In the genomic region with DNA sequence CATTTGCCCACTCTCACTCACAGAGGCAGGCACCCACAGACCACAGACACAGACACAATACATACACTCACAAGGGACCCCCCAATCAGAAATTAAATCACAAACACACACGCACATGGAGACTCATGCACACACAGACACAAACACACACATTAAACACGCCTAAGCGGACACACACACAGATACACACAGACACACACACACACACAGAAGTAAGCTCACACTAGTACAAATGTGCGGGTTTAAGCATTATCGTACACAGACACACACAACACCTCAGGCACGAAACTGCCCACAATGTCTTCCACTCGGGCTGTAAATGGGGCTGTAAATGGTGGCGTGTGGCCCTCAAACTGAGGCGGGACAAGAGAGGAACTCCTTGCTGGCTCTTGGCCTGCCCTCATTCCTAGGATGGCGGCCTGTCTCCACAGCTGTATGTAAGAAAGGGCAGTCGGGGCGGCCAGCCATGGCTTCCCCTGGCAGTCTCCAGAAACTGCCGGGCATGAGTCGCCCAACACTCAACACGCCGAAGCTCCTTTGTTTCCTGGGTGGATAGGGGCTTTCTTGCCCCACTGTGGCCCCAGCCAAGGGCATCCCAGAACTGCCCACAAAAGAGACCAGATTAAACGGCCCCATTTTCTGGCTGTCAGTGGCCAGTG, we compare ENCODE assay signal across 13 cellular contexts. TPM values are rescaled to one million over a fixed set of nuclear protein-coding genes. Genes with fewer than 3 reads are reported as not detected.
DNase-seq lines count a peak whose midpoint lies in the region; FAIRE-seq and TF ChIP-seq lines count a peak whose summit lies in the region.
"Had no signal": no experiment of that assay in that cellular context is flagged by ENCODE, and none has a peak within 500 bp of the region (broad histone marks: within the 10 kb centered on the region; RNA-seq: fewer than 3 reads in every experiment).

No MANE protein-coding gene starts in this region.

- H3K4ac ChIP-seq in mesenchymal stem cell (ENCODE audit: low read depth in 1 of 2, low read length in 2 of 2): no peak overlapping the region

- H3K18ac ChIP-seq in mesenchymal stem cell (ENCODE audit: low read depth in 1 of 2, low read length in 2 of 2): no peak overlapping the region

- WGBS in adrenal gland, 4 donors: 65 to 96% (median 81%) methylated on average over 9 to 17 of the region's 17 CpGs
- 98% methylated on average over 16 of the region's 17 CpGs for WGBS in mesenchymal stem cell

- no peak for TF ChIP-seq POLR2A in adrenal gland (IDR thresholded peaks at IDR 0.05)

- peak overlapping the region in 2 of 4 donors; percentile 36 to 41 for H3K4me3 ChIP-seq in adrenal gland
- peak overlapping the region in 1 of 2 experiments; percentile 69 for H3K4me3 ChIP-seq in mesenchymal stem cell (ENCODE audit: insufficient read depth in 1 of 2, low read depth in 1 of 2, low read length in 2 of 2)
- H3K4me3 ChIP-seq in subcutaneous abdominal adipose tissue (ENCODE audit: low read depth in 1 of 5, low read length in 5 of 5): peak overlapping the region; percentile 64 to 78 (median 68)
- H3K4me3 ChIP-seq: SJCRH30 had no signal

- H4K91ac ChIP-seq in mesenchymal stem cell (ENCODE audit: low read length): no peak overlapping the region

- peaks cover 40% of the 10 kb centered on the region for H3K4me1 Mint-ChIP-seq in activated T-cell treated with anti-CD3 and anti-CD28 coated beads, Interleukin-2, amount 50 U/mL, for 24 hours (ENCODE audit: low read depth)

- H3K79me1 ChIP-seq in mesenchymal stem cell (replicated peaks; ENCODE audit: low read length, poor library complexity, severe bottlenecking): peaks cover 18% of the 10 kb centered on the region

- no peak overlapping the region for H3K14ac ChIP-seq in mesenchymal stem cell (ENCODE audit: low read length in 2 of 2)

- H3K9me3 ChIP-seq in adrenal gland (replicated peaks in 1 of 3) (no peaks in the 10 kb centered on the region), mesenchymal stem cell (ENCODE audit: control insufficient read depth, low read length) (no peaks in the 10 kb centered on the region), subcutaneous abdominal adipose tissue (ENCODE audit: control insufficient read depth in 5 of 5, low read length in 5 of 5) (no peaks in the 10 kb centered on the region)
- H3K9me3 ChIP-seq: SJCRH30 had no signal

- peaks cover 6% of the 10 kb centered on the region for H3K36me3 Mint-ChIP-seq in activated T-cell treated with anti-CD3 and anti-CD28 coated beads, Interleukin-2, amount 50 U/mL, for 24 hours (ENCODE audit: low read depth)

- H3K27me3 Mint-ChIP-seq in activated T-cell treated with anti-CD3 and anti-CD28 coated beads, Interleukin-2, amount 50 U/mL, for 24 hours: no peaks in the 10 kb centered on the region

- H3K4me2 ChIP-seq in mesenchymal stem cell (ENCODE audit: low read length, poor library complexity, severe bottlenecking): no peak overlapping the region

- H2AFZ ChIP-seq in mesenchymal stem cell (ENCODE audit: low read depth, low read length): no peak overlapping the region

- H2BK120ac ChIP-seq in mesenchymal stem cell (ENCODE audit: low read depth, low read length): no peak overlapping the region

- peak overlapping the region in 1 of 2 experiments; percentile 11 for H2BK12ac ChIP-seq in mesenchymal stem cell (ENCODE audit: low read length in 2 of 2)

- H4K8ac ChIP-seq in mesenchymal stem cell (ENCODE audit: low read length): no peak overlapping the region

- H3K4me3 Mint-ChIP-seq in activated T-cell treated with anti-CD3 and anti-CD28 coated beads, Interleukin-2, amount 50 U/mL, for 24 hours: peak overlapping the region; percentile 84
- H3K4me3 Mint-ChIP-seq: neural crest cell had no signal

- no peak overlapping the region for H3K23ac ChIP-seq in mesenchymal stem cell (ENCODE audit: low read length in 2 of 2)

- H3K27ac ChIP-seq in adrenal gland (peak overlapping the region in 3 of 5 donors; percentile 72 to 82 (median 82)), mesenchymal stem cell (ENCODE audit: low read length, poor library complexity, severe bottlenecking) (no peak overlapping the region), subcutaneous abdominal adipose tissue (ENCODE audit: low read depth, low read length) (peak overlapping the region; percentile 3)
- H3K27ac ChIP-seq: SJCRH30 had no signal

- H3K9ac ChIP-seq in mesenchymal stem cell (ENCODE audit: low read length) (peak overlapping the region; percentile 70), subcutaneous abdominal adipose tissue (ENCODE audit: low read length in 5 of 5) (peak overlapping the region in 1 of 5 donors; percentile 44)

- no peak for DNase-seq in activated T-cell treated with anti-CD3 and anti-CD28 coated beads, Interleukin-2, amount 50 U/mL, for 24 hours
- DNase-seq in activated T-cell treated with anti-CD3 and anti-CD28 coated beads, Interleukin-2, amount 50 U/mL, for 1 hour: no peak
- DNase-seq in adrenal gland: peak in 4 of 7 donors; percentile 36 to 56 (median 50)
- DNase-seq in mesenchymal stem cell: no peak
- DNase-seq in HTR-8/SVneo (ENCODE audit: insufficient read length, low spot score): no peak
- no peak for DNase-seq in NCI-H2196 (lab: John Stamatoyannopoulos, UW; ENCODE audit: unreplicated experiment)
- no peak for DNase-seq in SKM-1 treated with dmso at 0.1 percent for 144 hours (lab: John Stamatoyannopoulos, UW; ENCODE audit: unreplicated experiment)
- DNase-seq: ACHN; activated CD4-positive, alpha-beta T cell treated with anti-CD3 and anti-CD28 coated beads for 1 hour; NCI-H524; SJCRH30 had no signal

- no peaks in the 10 kb centered on the region for H3K27me3 ChIP-seq in adrenal gland
- no peaks in the 10 kb centered on the region for H3K27me3 ChIP-seq in mesenchymal stem cell (ENCODE audit: control insufficient read depth in 1 of 2, insufficient read depth in 1 of 2, low read length in 2 of 2)
- no peaks in the 10 kb centered on the region for H3K27me3 ChIP-seq in subcutaneous abdominal adipose tissue (ENCODE audit: control insufficient read depth in 5 of 5, insufficient read depth in 4 of 5, low read length in 5 of 5)
- H3K27me3 ChIP-seq: SJCRH30 had no signal

- TF ChIP-seq CTCF in adrenal gland (IDR thresholded peaks at IDR 0.05): no peak

- H2AK5ac ChIP-seq in mesenchymal stem cell (ENCODE audit: low read length, severe bottlenecking): no peak overlapping the region

- no peak for FAIRE-seq in HTR-8/SVneo (lab: Jason Lieb, UNC)

- H3K9me3 Mint-ChIP-seq in activated T-cell treated with anti-CD3 and anti-CD28 coated beads, Interleukin-2, amount 50 U/mL, for 24 hours: no peaks in the 10 kb centered on the region

- H3K36me3 ChIP-seq in adrenal gland (replicated peaks in 1 of 2) (no peaks in the 10 kb centered on the region), mesenchymal stem cell (ENCODE audit: control insufficient read depth in 1 of 2, insufficient read depth in 2 of 2, low read depth in 1 of 2, low read length in 2 of 2) (peaks cover 0 to 24% of the 10 kb centered on the region in 2 experiments), subcutaneous abdominal adipose tissue (ENCODE audit: control insufficient read depth in 5 of 5, insufficient read depth in 5 of 5, low read length in 5 of 5) (peaks cover 0 to 4% (median 3%) of the 10 kb centered on the region in 5 donors)
- H3K36me3 ChIP-seq: SJCRH30 had no signal

- no peak overlapping the region for H2BK15ac ChIP-seq in mesenchymal stem cell (ENCODE audit: low read depth, poor library complexity, severe bottlenecking)

- H3K4me1 ChIP-seq in adrenal gland (replicated peaks in 1 of 2): peaks cover 0 to 16% of the 10 kb centered on the region in 2 donors
- no peaks in the 10 kb centered on the region for H3K4me1 ChIP-seq in mesenchymal stem cell (ENCODE audit: control insufficient read depth, insufficient read depth, low read depth, low read length)
- peaks cover 1 to 29% (median 9%) of the 10 kb centered on the region in 5 donors for H3K4me1 ChIP-seq in subcutaneous abdominal adipose tissue (ENCODE audit: control insufficient read depth in 5 of 5, insufficient read depth in 5 of 5, low read length in 5 of 5)
- H3K4me1 ChIP-seq: SJCRH30 had no signal

- peak overlapping the region; percentile 58 for H3K27ac Mint-ChIP-seq in activated T-cell treated with anti-CD3 and anti-CD28 coated beads, Interleukin-2, amount 50 U/mL, for 24 hours

- H2BK5ac ChIP-seq in mesenchymal stem cell (ENCODE audit: low read depth, low read length, poor library complexity, severe bottlenecking): no peak overlapping the region

- intact Hi-C loops in adrenal gland (cut with DNase I): no loop called here

RNA-seq across cellular contexts. Expression of gene NBDY, which starts 53.9 kb away (rescaled TPM):
- total RNA-seq in adrenal gland: 10 to 100 TPM; 14.7 to 76.5 (median 44.6) TPM
- 10 to 100 TPM; 22.4 to 98.5 (median 24.1) TPM for polyA plus RNA-seq in adrenal gland
- polyA plus RNA-seq in mesenchymal stem cell (2013, experiment 1 of 2): 125 TPM
- polyA plus RNA-seq in mesenchymal stem cell (2013, experiment 2 of 2): 135 TPM

Comparison
In these comparisons a context has a peak if more than half of its experiments do, and no peak if none do; other contexts are left out.
1. DNase-seq: peak in adrenal gland (4 of 7); none in activated T-cell treated with anti-CD3 and anti-CD28 coated beads, Interleukin-2, amount 50 U/mL, for 24 hours (single experiment), activated T-cell treated with anti-CD3 and anti-CD28 coated beads, Interleukin-2, amount 50 U/mL, for 1 hour (single experiment), mesenchymal stem cell (single experiment), HTR-8/SVneo (single experiment), NCI-H2196 (single experiment) and SKM-1 treated with dmso at 0.1 percent for 144 hours (single experiment).